Comparison of ENCODE assay signal across 1 cellular context in the genomic region with DNA sequence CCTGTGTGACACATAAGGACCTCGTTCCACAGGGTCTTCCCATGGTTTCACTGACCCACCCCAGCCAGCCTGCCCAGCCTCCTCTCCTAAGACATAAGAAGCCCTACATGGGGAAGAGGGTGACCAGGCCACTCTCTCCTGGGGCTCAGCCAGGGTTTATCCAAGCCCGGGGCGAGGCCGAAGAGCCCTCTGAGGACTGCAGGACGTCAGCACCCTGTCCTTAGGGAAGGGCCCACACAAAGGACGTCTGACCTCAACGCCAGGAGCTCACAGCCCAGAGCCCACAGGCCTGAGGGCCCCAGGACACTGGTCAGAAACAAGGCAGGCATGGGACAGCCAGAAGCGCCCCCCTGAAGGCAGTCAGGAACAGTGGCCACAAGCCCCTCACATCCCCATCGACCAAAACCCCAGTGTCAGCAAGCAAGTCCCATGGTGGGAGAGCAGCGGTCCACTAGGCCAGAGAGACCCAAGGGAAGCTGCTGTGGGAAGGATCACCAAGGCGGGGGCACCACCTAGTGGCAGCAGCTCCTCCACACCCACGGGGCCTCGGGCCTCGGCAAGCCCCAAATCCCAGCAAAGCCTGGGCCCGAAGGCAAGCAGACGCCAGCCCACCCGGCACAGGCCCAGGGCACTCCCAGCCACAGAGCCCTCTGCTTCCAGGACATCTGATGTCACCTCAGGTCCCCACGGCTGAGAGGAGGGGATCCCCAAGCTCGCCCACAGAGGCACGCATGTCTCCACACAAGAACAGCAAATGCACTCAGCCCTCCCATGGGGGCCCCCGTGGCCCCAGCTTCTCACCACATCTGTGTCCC.
TF ChIP-seq lines count a peak whose summit lies in the region.

No MANE protein-coding gene starts in this region.

TF ChIP-seq in IMR-90, 13 proteins besides CTCF, POLR2A, EP300 and RAD21:
- peak; percentile 93 for TF ChIP-seq SMC3 (IDR thresholded peaks at IDR 0.05; ENCODE audit: low read depth, low read length)
- no peak for TF ChIP-seq CEBPB (IDR thresholded peaks at IDR 0.05; ENCODE audit: low read depth, low read length)
